In genomic region chr2:149348291-149348690, GRCh38 we compare ENCODE assay signal across 26 cellular contexts. TPM values are rescaled to one million over a fixed set of nuclear protein-coding genes. Genes with fewer than 3 reads are reported as not detected.
"Had no signal": no experiment of that assay in that cellular context is flagged by ENCODE, and none has a peak within 500 bp of the region (broad histone marks: within the 10 kb centered on the region; RNA-seq: fewer than 3 reads in every experiment).

No MANE protein-coding gene starts in this region.

- ATAC-seq: psoas muscle; right cardiac atrium; right lobe of liver; stimulated activated effector memory CD8-positive, alpha-beta T cell treated with anti-CD3 and anti-CD28 coated beads, Interleukin-12 subunit alpha, Interleukin-12 subunit beta, amount 100 ng/mL, for 72 hours; stimulated activated naive CD8-positive, alpha-beta T cell treated with anti-CD3 and anti-CD28 coated beads, Interleukin-15, amount 100 ng/mL, for 72 hours; stimulated activated naive CD8-positive, alpha-beta T cell treated with anti-CD3 and anti-CD28 coated beads, Interleukin-15, Interleukin-2, amounts not matched to agents 100 U/mL and 50 U/mL, for 24 hours had no signal

- H3K4me1 ChIP-seq: psoas muscle, right lobe of liver, testis, tibial artery, transverse colon, upper lobe of left lung, vagina had no signal

- H2AFZ ChIP-seq: neural progenitor cell, parathyroid adenoma had no signal

- H3K27ac ChIP-seq: neural progenitor cell, ovary, parathyroid adenoma, psoas muscle, right lobe of liver, sigmoid colon, suprapubic skin, testis, tibial artery, transverse colon, upper lobe of left lung, vagina had no signal

- H3K9me3 ChIP-seq: ovary, psoas muscle, right lobe of liver, sigmoid colon, suprapubic skin, testis, transverse colon, upper lobe of left lung, vagina had no signal

- H3K4me2 ChIP-seq: neural progenitor cell had no signal

- DNase-seq: natural killer cell; occipital lobe; ovary; posterior cingulate gyrus; psoas muscle; right cardiac atrium; right lobe of liver; sigmoid colon; small intestine; stimulated activated CD4-positive, alpha-beta T cell treated with anti-CD3 and anti-CD28 coated beads, Interleukin-15, amount 100 ng/mL, for 24 hours; stimulated activated CD4-positive, alpha-beta T cell treated with anti-CD3 and anti-CD28 coated beads, Interleukin-2, amount 100 ng/mL, for 24 hours; stimulated activated CD4-positive, alpha-beta T cell treated with anti-CD3 and anti-CD28 coated beads, Interleukin-2, amount 100 ng/mL, for 48 hours; stimulated activated CD4-positive, alpha-beta T cell treated with anti-CD3 and anti-CD28 coated beads, Interleukin-4, amount 100 ng/mL, for 24 hours; stimulated activated naive CD4-positive, alpha-beta T cell; stimulated activated naive CD8-positive, alpha-beta T cell treated with anti-CD3 and anti-CD28 coated beads, Interleukin-15, amount 100 ng/mL, for 72 hours; stimulated activated naive CD8-positive, alpha-beta T cell treated with anti-CD3 and anti-CD28 coated beads, Interleukin-15, Interleukin-2, amounts not matched to agents 100 U/mL and 50 U/mL, for 24 hours; substantia nigra; testis; tibial artery; transverse colon; upper lobe of left lung had no signal

- H3K9ac ChIP-seq: neural progenitor cell, parathyroid adenoma had no signal

- H3K27me3 ChIP-seq: neural progenitor cell, ovary, right lobe of liver, sigmoid colon, suprapubic skin, testis, tibial artery, transverse colon, upper lobe of left lung, vagina had no signal

- H3K36me3 ChIP-seq: neural progenitor cell, ovary, right lobe of liver, sigmoid colon, suprapubic skin, tibial artery, transverse colon, upper lobe of left lung, vagina had no signal

- H3K4me3 ChIP-seq: neural progenitor cell, ovary, psoas muscle, right lobe of liver, sigmoid colon, suprapubic skin, testis, tibial artery, transverse colon, upper lobe of left lung, vagina had no signal

RNA-seq across cellular contexts. Expression of gene LYPD6, which starts 17.9 kb away (rescaled TPM):
- total RNA-seq: natural killer cell had no signal
